9 cellular contexts compared by ENCODE assay signal in genomic region chr20:58542034-58542410, GRCh38. TPM values are rescaled to one million over a fixed set of nuclear protein-coding genes. Genes with fewer than 3 reads are reported as not detected.
A peak's percentile ranks its signal among the peaks of the same experiment; 100 is the strongest.
DNase-seq lines count a peak whose midpoint lies in the region; ATAC-seq, FAIRE-seq and TF ChIP-seq lines count a peak whose summit lies in the region.
"Not testable (repeated sequence)": the region's sequence is repeated elsewhere in the genome, so short reads cannot be mapped to it uniquely, and the experiment has no call there.
"Had no signal": no experiment of that assay in that cellular context is flagged by ENCODE, and none has a peak within 500 bp of the region (broad histone marks: within the 10 kb centered on the region; RNA-seq: fewer than 3 reads in every experiment).

No MANE protein-coding gene starts in this region.

- not testable (repeated sequence) for FAIRE-seq in astrocyte (lab: Jason Lieb, UNC)

- peak overlapping the region; percentile 89 for H2BK5ac ChIP-seq in IMR-90 (ENCODE audit: low read depth, low read length, poor library complexity, severe bottlenecking)

- peak overlapping the region; percentile 72 for H2BK20ac ChIP-seq in IMR-90 (ENCODE audit: low read depth, low read length)

- BruUV-seq in IMR-90 (replicated peaks; lab: Mats Ljungman, UMichigan): not testable (repeated sequence)

- peak overlapping the region; percentile 82 for H4K91ac ChIP-seq in IMR-90 (ENCODE audit: insufficient read depth, low read depth, low read length)

- 0 out of 2 replicates have a peak overlapping the region, but pooled peaks have one; percentile 20 for H2AK5ac ChIP-seq in IMR-90 (ENCODE audit: low read depth, low read length)

- H4K8ac ChIP-seq in IMR-90 (ENCODE audit: low read depth in 2 of 2, low read length in 2 of 2): peak overlapping the region; percentile 59 to 71; a peak in 3 of 4 replicates

- not testable (repeated sequence) for H3K79me2 ChIP-seq in astrocyte (ENCODE audit: insufficient read depth, low read length)

- H3K27me3 ChIP-seq in IMR-90 (ENCODE audit: control insufficient read depth, insufficient read depth, low read length); RWPE2 (ENCODE audit: insufficient read depth, poor library complexity, severe bottlenecking); astrocyte (ENCODE audit: insufficient read depth, low read length); right atrium auricular region: not testable (repeated sequence)

- H3K9ac ChIP-seq in IMR-90 (ENCODE audit: low read depth, low read length): not testable (repeated sequence)
- H3K9ac ChIP-seq in astrocyte (ENCODE audit: low read length): peak overlapping the region; percentile 45

- TF ChIP-seq POLR2A in IMR-90 (IDR thresholded peaks at IDR 0.05; ENCODE audit: low read depth, low read length): not testable (repeated sequence)

- not testable (repeated sequence) for H4K20me1 ChIP-seq in IMR-90 (ENCODE audit: insufficient read depth, low read length); astrocyte (ENCODE audit: insufficient read depth, low read length)

- peaks cover 12% of the 10 kb centered on the region for H3K36me3 Mint-ChIP-seq in astrocyte (ENCODE audit: low read depth, unreplicated experiment)
- H3K36me3 Mint-ChIP-seq in type B pancreatic cell: not testable (repeated sequence)

- not testable (repeated sequence) for H3K79me1 ChIP-seq in IMR-90 (ENCODE audit: low read depth in 1 of 2, low read length in 2 of 2)

- H3K27me3 Mint-ChIP-seq in astrocyte (ENCODE audit: low read depth, unreplicated experiment); type B pancreatic cell: not testable (repeated sequence)

- H3K4ac ChIP-seq in IMR-90 (ENCODE audit: low read depth, low read length): peak overlapping the region; percentile 58

- H2AK9ac ChIP-seq in IMR-90 (replicated peaks; ENCODE audit: low read depth, low read length, poor library complexity): not testable (repeated sequence)

- peak; percentile 71 for DNase-seq in EH (ENCODE audit: low read depth)
- peak; percentile 57 for DNase-seq in IMR-90
- peak; percentile 80 for DNase-seq in RWPE2 (ENCODE audit: low spot score)
- peak; percentile 60 for DNase-seq in activated CD8-positive, alpha-beta memory T cell treated with anti-CD3 and anti-CD28 coated beads, Interleukin-2, amount 50 U/mL, for 48 hours
- peak; percentile 70 for DNase-seq in astrocyte (ENCODE audit: low read depth)
- DNase-seq in right atrium auricular region (ENCODE audit: low spot score): peak; percentile 7
- peak; percentile 22 to 42 for DNase-seq in stimulated activated CD4-positive, alpha-beta T cell treated with anti-CD3 and anti-CD28 coated beads, Interleukin-15, amount 100 ng/mL, for 48 hours (ENCODE audit: low read depth in 2 of 2)
- peak; percentile 32 for DNase-seq in type B pancreatic cell (ENCODE audit: extremely low spot score, unreplicated experiment)

- POLR2A ChIA-PET in IMR-90 (lab: Charles Lee; ENCODE audit: unreplicated experiment): not testable (repeated sequence)

- peak overlapping the region; percentile 59; the same call in 1 of the 2 replicates for H3K23ac ChIP-seq in IMR-90 (ENCODE audit: low read depth, low read length)

- not testable (repeated sequence) for H3K4me3 Mint-ChIP-seq in astrocyte (ENCODE audit: unreplicated experiment); type B pancreatic cell

- H3K14ac ChIP-seq in IMR-90 (replicated peaks; ENCODE audit: low read depth, low read length): peak overlapping the region; percentile 91; the same call in 1 of the 2 replicates

- dilution Hi-C loops in IMR-90 (cut with HindIII; ENCODE audit: low sequenced_read_pairs, unreplicated experiment): not testable (repeated sequence)

- CTCF ChIA-PET in IMR-90 (lab: Yijun Ruan, JAX): not testable (repeated sequence)

- in situ Hi-C loops in IMR-90 (cut with MboI; ENCODE audit: low sequenced_read_pairs): not testable (repeated sequence)

- H3K4me3 ChIP-seq in IMR-90 (ENCODE audit: insufficient read depth, low read depth, low read length); RWPE2 (ENCODE audit: severe bottlenecking); astrocyte (ENCODE audit: insufficient read depth, low read depth, low read length); right atrium auricular region: not testable (repeated sequence)

- not testable (repeated sequence) for H3K36me3 ChIP-seq in IMR-90 (ENCODE audit: control insufficient read depth, insufficient read depth, low read length); RWPE2 (ENCODE audit: low read depth); astrocyte (ENCODE audit: insufficient read depth, low read length); right atrium auricular region

- intact Hi-C loops in IMR-90 (cut with micrococcal nuclease): not testable (repeated sequence)

- H3K27ac ChIP-seq in IMR-90 (ENCODE audit: insufficient read depth, low read length); right atrium auricular region: not testable (repeated sequence)
- H3K27ac ChIP-seq in RWPE2 (ENCODE audit: poor library complexity, severe bottlenecking) (peak overlapping the region; percentile 43), astrocyte (ENCODE audit: low read depth, low read length) (peak overlapping the region; percentile 83)

- H3K4me1 ChIP-seq in IMR-90 (ENCODE audit: control insufficient read depth, insufficient read depth, low read length) (peaks cover 10% of the 10 kb centered on the region; the same call in 1 of the 2 replicates), RWPE2 (ENCODE audit: insufficient read depth, poor library complexity, severe bottlenecking) (peaks cover 16% of the 10 kb centered on the region), astrocyte (ENCODE audit: insufficient read depth, low read length) (peaks cover 25% of the 10 kb centered on the region)
- not testable (repeated sequence) for H3K4me1 ChIP-seq in right atrium auricular region

- H3K4me1 Mint-ChIP-seq in astrocyte (ENCODE audit: low read depth, unreplicated experiment): peaks cover 12% of the 10 kb centered on the region
- H3K4me1 Mint-ChIP-seq in type B pancreatic cell (ENCODE audit: unreplicated experiment): peaks cover 28% of the 10 kb centered on the region

- H3K4me2 ChIP-seq in IMR-90 (ENCODE audit: low read depth, low read length); astrocyte (ENCODE audit: low read length): not testable (repeated sequence)

- H3K56ac ChIP-seq in IMR-90 (ENCODE audit: extremely low read depth, insufficient read depth, low read length): peak overlapping the region; percentile 43; the same call in 1 of the 2 replicates

- WGBS in IMR-90 (ENCODE audit: extremely low coverage in 2 of 2, insufficient read length in 1 of 2), 2 experiments: 40% methylated on average over 1 of the region's 6 CpGs; no CpG with 5 or more reads in 1 of the 2 experiments

- peak overlapping the region; percentile 33; the same call in 1 of the 2 replicates for H3K18ac ChIP-seq in IMR-90 (ENCODE audit: low read depth, low read length)

- H4K5ac ChIP-seq in IMR-90 (ENCODE audit: low read depth, low read length): peak overlapping the region; percentile 15; the same call in 1 of the 2 replicates

- not testable (repeated sequence) for H3K9me1 ChIP-seq in IMR-90 (ENCODE audit: insufficient read depth, low read length)

- TF ChIP-seq RAD21 in IMR-90 (IDR thresholded peaks at IDR 0.05; ENCODE audit: low read length): not testable (repeated sequence)

- H2BK15ac ChIP-seq in IMR-90 (ENCODE audit: low read depth, low read length): peak overlapping the region; percentile 82; the same call in 1 of the 3 replicates

- peak overlapping the region; percentile 72 for H2BK120ac ChIP-seq in IMR-90 (ENCODE audit: low read depth, low read length)

- H3K9me3 ChIP-seq in IMR-90 (ENCODE audit: control insufficient read depth, insufficient read depth, low read length); RWPE2 (ENCODE audit: severe bottlenecking); astrocyte (ENCODE audit: insufficient read depth, low read depth, low read length): not testable (repeated sequence)
- peaks cover 4 to 12% of the 10 kb centered on the region in 2 donors for H3K9me3 ChIP-seq in right atrium auricular region

- not testable (repeated sequence) for TF ChIP-seq CTCF in IMR-90 (conservative IDR thresholded peaks at IDR 0.05; ENCODE audit: low read depth, low read length); RWPE2 (IDR thresholded peaks at IDR 0.05; ENCODE audit: poor library complexity, severe bottlenecking); astrocyte (IDR thresholded peaks at IDR 0.05; ENCODE audit: insufficient read depth, low read depth, low read length); right atrium auricular region (IDR thresholded peaks at IDR 0.05); type B pancreatic cell (conservative IDR thresholded peaks at IDR 0.05)

- peak overlapping the region; percentile 63 for H2AFZ ChIP-seq in IMR-90 (replicated peaks; ENCODE audit: low read length, poor library complexity)
- H2AFZ ChIP-seq in astrocyte (ENCODE audit: low read depth, low read length): not testable (repeated sequence)

- H3K27ac Mint-ChIP-seq in astrocyte (ENCODE audit: unreplicated experiment): peak overlapping the region; percentile 83
- not testable (repeated sequence) for H3K27ac Mint-ChIP-seq in type B pancreatic cell

- H3K9me3 Mint-ChIP-seq in astrocyte (ENCODE audit: unreplicated experiment): not testable (repeated sequence)
- peaks cover 12% of the 10 kb centered on the region for H3K9me3 Mint-ChIP-seq in type B pancreatic cell

- peak; percentile 32; the same call in 1 of the 2 replicates for ATAC-seq in IMR-90 (ENCODE audit: low read depth)
- ATAC-seq in RWPE2 (ENCODE audit: low read depth): peak; percentile 71

TF ChIP-seq in IMR-90, 13 proteins besides CTCF, POLR2A, EP300 and RAD21:
- TF ChIP-seq FOS (IDR thresholded peaks at IDR 0.05; ENCODE audit: low read depth, low read length): peak; percentile 81

RNA-seq across cellular contexts. Expression of gene APCDD1L, which starts 26.8 kb away (rescaled TPM):
- total RNA-seq in IMR-90 (2012; rRNA removed) (2.2 and 2.5 TPM in 2 replicates), astrocyte (16.4 and 23.3 TPM in 2 replicates), right atrium auricular region (1 to 10 TPM in 1 of 2 donors, under 1 TPM in 1; 0.89 to 1.5 TPM), type B pancreatic cell (ENCODE audit: low replicate concordance) (0.26 and 0.53 TPM in 2 replicates)
- polyA plus RNA-seq in IMR-90 (2012; rRNA removed): 18.0 and 18.3 TPM in 2 replicates
- 11.4 and 19.3 TPM in 2 replicates for polyA plus RNA-seq in IMR-90 (2012; cell fraction: cytosol; rRNA removed)
- 7.7 and 18.8 TPM in 2 replicates for polyA plus RNA-seq in IMR-90 (2012; cell fraction: nucleus; rRNA removed; ENCODE audit: low replicate concordance)
- total RNA-seq: temporal lobe had no signal

Comparison
In these comparisons a context has a peak if more than half of its experiments do, and no peak if none do; other contexts are left out.
1. DNase-seq: peak in every context shown above with its lines; median percentile 80 in RWPE2; 71 in EH; 70 in astrocyte; 60 in activated CD8-positive, alpha-beta memory T cell treated with anti-CD3 and anti-CD28 coated beads, Interleukin-2, amount 50 U/mL, for 48 hours; 57 in IMR-90; 32 in stimulated activated CD4-positive, alpha-beta T cell treated with anti-CD3 and anti-CD28 coated beads, Interleukin-15, amount 100 ng/mL, for 48 hours; 32 in type B pancreatic cell; 7 in right atrium auricular region.